Comparison of ENCODE assay signal across 8 cellular contexts in genomic region chr2:135052042-135052876, GRCh38. TPM values are rescaled to one million over a fixed set of nuclear protein-coding genes. Genes with fewer than 3 reads are reported as not detected.
DNase-seq lines count a peak whose midpoint lies in the region; ATAC-seq and TF ChIP-seq lines count a peak whose summit lies in the region.

RAB3GAP1 (plus strand) TSS chr2:135052292; CDS start chr2:135052308, 16 bp downstream.

- CTCF ChIA-PET in CD8-positive, alpha-beta T cell (lab: Charles Lee): interaction anchor here (1.7 kb wide), 1 partner anchor 48 kb away, joined by 5 read pairs; no protein-coding TSS in a partner anchor
- CTCF ChIA-PET in activated CD8-positive, alpha-beta memory T cell treated with anti-CD3 and anti-CD28 coated beads for 36 hours (lab: Charles Lee): no interaction called here

- DNase-seq in CD8-positive, alpha-beta T cell: peak; percentile 80 to 96 (median 91)
- DNase-seq in HL-60 (ENCODE audit: low read depth in 1 of 2, low spot score in 1 of 2): peak; percentile 67 to 85
- DNase-seq in NOMO-1 (lab: John Stamatoyannopoulos, UW; ENCODE audit: unreplicated experiment in 2 of 2): peak; percentile 80 to 86
- peak; percentile 89 to 92 (median 90) for DNase-seq in effector memory CD8-positive, alpha-beta T cell
- DNase-seq in memory B cell (ENCODE audit: low spot score in 2 of 2): peak; percentile 70 to 78
- peak; percentile 87 for DNase-seq in stimulated activated CD8-positive, alpha-beta memory T cell treated with anti-CD3 and anti-CD28 coated beads, Interleukin-12 subunit alpha, Interleukin-12 subunit beta, amount 100 ng/mL, for 1 hour (ENCODE audit: low read depth)

- TF ChIP-seq CTCF in CD8-positive, alpha-beta T cell (IDR thresholded peaks at IDR 0.05): no peak
- no peak for TF ChIP-seq CTCF in HL-60 (IDR thresholded peaks at IDR 0.05; ENCODE audit: insufficient read depth, low read length)

- peak; percentile 80 for ATAC-seq in CD8-positive, alpha-beta T cell
- ATAC-seq in GM19463 (IDR thresholded peaks at IDR 0.05; ENCODE audit: unreplicated experiment): peak; percentile 80
- peak; percentile 88 for ATAC-seq in effector memory CD8-positive, alpha-beta T cell (replicated peaks)
- ATAC-seq in memory B cell (ENCODE audit: low read depth): peak; percentile 85

- peak within 1 kb of the TSS; percentile 92 for H3K4me3 Mint-ChIP-seq in CD8-positive, alpha-beta T cell
- H3K4me3 Mint-ChIP-seq in effector memory CD8-positive, alpha-beta T cell: peak within 1 kb of the TSS; percentile 97 to 98
- peak within 1 kb of the TSS; percentile 92 for H3K4me3 Mint-ChIP-seq in memory B cell

- H3K27ac Mint-ChIP-seq in CD8-positive, alpha-beta T cell: peak within 1 kb of the TSS; percentile 99
- H3K27ac Mint-ChIP-seq in effector memory CD8-positive, alpha-beta T cell: peak within 1 kb of the TSS; percentile 99 to 100
- peak within 1 kb of the TSS; percentile 99 for H3K27ac Mint-ChIP-seq in memory B cell

- intact Hi-C loops in CD8-positive, alpha-beta T cell (cut with DNase I, micrococcal nuclease): loop anchor here (1.0 to 10.0 kb wide), 12 partner anchors 45 to 1083 kb away; partner anchors contain the start of genes CCNT2 (in 2 of the 2), R3HDM1 (in 2 of the 2), UBXN4 (in 2 of the 2) and ZRANB3 (in 2 of the 2)

- POLR2A ChIA-PET in CD8-positive, alpha-beta T cell (lab: Charles Lee): interaction anchor here (0.9 to 1.3 kb wide), 6 partner anchors 8 to 933 kb away, joined by 3 to 7 read pairs (median 4); no protein-coding TSS in a partner anchor
- POLR2A ChIA-PET in activated CD8-positive, alpha-beta memory T cell treated with anti-CD3 and anti-CD28 coated beads for 36 hours (lab: Charles Lee): interaction anchor here (0.6 to 1.1 kb wide), 5 partner anchors 437 to 689 kb away, joined by 3 to 6 read pairs (median 4); partner anchors contain the start of genes R3HDM1 and ZRANB3

- peak within 1 kb of the TSS; percentile 96 for H3K27ac ChIP-seq in CD8-positive, alpha-beta T cell (ENCODE audit: low read depth, low read length)
- H3K27ac ChIP-seq in HL-60 (replicated peaks): peak within 1 kb of the TSS; percentile 93

- peak within 1 kb of the TSS; percentile 79 for H3K4me3 ChIP-seq in CD8-positive, alpha-beta T cell (ENCODE audit: low read depth, low read length)
- H3K4me3 ChIP-seq in HL-60 (replicated peaks; ENCODE audit: insufficient read depth, low read length): peak within 1 kb of the TSS; percentile 62

- H3K27me3 Mint-ChIP-seq in CD8-positive, alpha-beta T cell (ENCODE audit: low read depth): no peaks in the 10 kb centered on the region
- H3K27me3 Mint-ChIP-seq in effector memory CD8-positive, alpha-beta T cell: peaks cover 9% of the 10 kb centered on the region in 2 donors
- no peaks in the 10 kb centered on the region for H3K27me3 Mint-ChIP-seq in memory B cell

- H3K4me1 ChIP-seq in CD8-positive, alpha-beta T cell (ENCODE audit: insufficient read depth, low read length): peaks cover 11% of the 10 kb centered on the region

- no peaks in the 10 kb centered on the region for H3K36me3 ChIP-seq in CD8-positive, alpha-beta T cell (ENCODE audit: insufficient read depth, low read length)

- H3K36me3 Mint-ChIP-seq in CD8-positive, alpha-beta T cell: peaks cover 28% of the 10 kb centered on the region
- peaks cover 22% of the 10 kb centered on the region for H3K36me3 Mint-ChIP-seq in effector memory CD8-positive, alpha-beta T cell (ENCODE audit: insufficient read depth)
- H3K36me3 Mint-ChIP-seq in memory B cell: peaks cover 10% of the 10 kb centered on the region

- no peaks in the 10 kb centered on the region for H3K9me3 Mint-ChIP-seq in CD8-positive, alpha-beta T cell
- no peaks in the 10 kb centered on the region for H3K9me3 Mint-ChIP-seq in effector memory CD8-positive, alpha-beta T cell
- no peaks in the 10 kb centered on the region for H3K9me3 Mint-ChIP-seq in memory B cell

- no peaks in the 10 kb centered on the region for H3K9me3 ChIP-seq in CD8-positive, alpha-beta T cell (ENCODE audit: low read length)

- peaks cover 42% of the 10 kb centered on the region for H3K4me1 Mint-ChIP-seq in CD8-positive, alpha-beta T cell (ENCODE audit: low read depth)
- peaks cover 15 to 23% of the 10 kb centered on the region in 2 donors for H3K4me1 Mint-ChIP-seq in effector memory CD8-positive, alpha-beta T cell (ENCODE audit: low read depth in 2 of 2)
- H3K4me1 Mint-ChIP-seq in memory B cell: peaks cover 20% of the 10 kb centered on the region

- no peaks in the 10 kb centered on the region for H3K27me3 ChIP-seq in CD8-positive, alpha-beta T cell (ENCODE audit: insufficient read depth, low read length)
- no peaks in the 10 kb centered on the region for H3K27me3 ChIP-seq in HL-60 (ENCODE audit: insufficient read depth, poor library complexity, severe bottlenecking)

RNA-seq across cellular contexts. Expression of gene RAB3GAP1, which starts in this region (rescaled TPM):
- 10 to 100 TPM; 31.0 to 32.8 TPM for total RNA-seq in CD8-positive, alpha-beta T cell
- 10 to 100 TPM; 23.5 to 25.4 TPM for total RNA-seq in activated CD8-positive, alpha-beta memory T cell treated with anti-CD3 and anti-CD28 coated beads for 36 hours

Comparison
In these comparisons a context has a peak if more than half of its experiments do, and no peak if none do; other contexts are left out.
1. Peak in every context shown above with its lines: DNase-seq, ATAC-seq, H3K4me3 ChIP-seq and H3K27ac ChIP-seq.